8 cellular contexts compared by ENCODE assay signal in the genomic region with DNA sequence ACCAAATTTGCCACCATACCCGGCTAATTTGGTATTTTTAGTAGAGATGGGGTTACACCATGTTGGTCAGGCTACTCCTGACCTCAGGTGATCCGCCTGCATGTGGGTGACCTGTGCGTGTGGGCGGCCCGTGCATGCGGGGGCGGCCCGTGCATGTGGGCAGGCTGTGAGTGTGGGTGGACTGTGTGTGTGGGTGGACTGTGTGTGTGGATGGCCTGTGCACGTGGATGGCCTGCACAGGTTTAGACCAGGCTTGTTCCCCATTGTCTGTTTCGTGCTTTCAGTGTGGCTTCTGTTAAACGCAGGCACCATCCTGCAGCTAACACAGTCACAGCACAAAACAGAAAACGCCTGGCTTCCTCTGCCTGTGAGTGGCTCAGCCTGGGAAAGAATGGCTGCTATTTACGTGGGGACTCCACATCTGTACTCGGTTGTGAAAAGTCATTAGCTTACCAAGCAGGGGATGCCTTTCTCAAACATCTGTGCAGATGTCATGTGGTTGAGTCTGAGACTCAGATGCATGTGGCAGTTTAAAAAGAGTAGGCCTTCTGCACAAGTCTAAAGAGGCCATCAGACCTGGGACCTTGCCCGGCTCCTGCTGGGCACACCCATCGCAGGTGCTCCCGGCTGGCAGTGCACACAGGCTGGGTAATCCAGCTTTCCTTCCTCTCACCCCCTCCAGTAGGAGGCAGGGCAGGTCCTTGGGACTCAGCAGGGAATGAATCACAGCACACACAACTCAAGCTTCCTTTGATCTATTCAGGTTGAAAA.
DNase-seq lines count a peak whose midpoint lies in the region; ATAC-seq and TF ChIP-seq lines count a peak whose summit lies in the region.
"Had no signal": no experiment of that assay in that cellular context is flagged by ENCODE, and none has a peak within 500 bp of the region (broad histone marks: within the 10 kb centered on the region; RNA-seq: fewer than 3 reads in every experiment).

No MANE protein-coding gene starts in this region.

- BruUV-seq in PC-3 (replicated peaks; lab: Mats Ljungman, UMichigan): no TSS peak

- H3K36me3 ChIP-seq in PC-3 (ENCODE audit: low read depth, low read length): no peaks in the 10 kb centered on the region
- no peaks in the 10 kb centered on the region for H3K36me3 ChIP-seq in hepatocyte (replicated peaks; ENCODE audit: insufficient read depth, low read depth)
- H3K36me3 ChIP-seq: adrenal gland had no signal

- intact Hi-C loops in PC-3 (cut with micrococcal nuclease): loop anchor here (1.0 to 2.0 kb wide), 3 partner anchors 62 to 133 kb away; no protein-coding TSS in a partner anchor

- no peaks in the 10 kb centered on the region for H3K79me2 ChIP-seq in PC-3 (ENCODE audit: low read length)
- peaks cover 44% of the 10 kb centered on the region for H3K79me2 ChIP-seq in hepatocyte

- no peak overlapping the region for H3K9ac ChIP-seq in PC-3 (ENCODE audit: low read length)

- no peaks in the 10 kb centered on the region for H3K9me2 ChIP-seq in PC-3 (replicated peaks; ENCODE audit: low read length)
- no peaks in the 10 kb centered on the region for H3K9me2 ChIP-seq in hepatocyte (replicated peaks; ENCODE audit: insufficient read depth)

- H3K27me3 ChIP-seq in PC-3 (ENCODE audit: low read length) (no peaks in the 10 kb centered on the region), hepatocyte (no peaks in the 10 kb centered on the region)
- H3K27me3 ChIP-seq: adrenal gland had no signal

- TF ChIP-seq CTCF in PC-3 (conservative IDR thresholded peaks at IDR 0.05; ENCODE audit: low read depth, low read length) (peak; percentile 80), hepatocyte (IDR thresholded peaks at IDR 0.05; ENCODE audit: poor library complexity) (peak; percentile 51), GM20000 (IDR thresholded peaks at IDR 0.05; ENCODE audit: extremely low read depth, missing control alignments) (no peak)

- peak; percentile 44 for DNase-seq in HT1080 (ENCODE audit: low read depth)
- DNase-seq in PC-3: peak; percentile 86
- peak; percentile 63 for DNase-seq in hepatocyte (ENCODE audit: low spot score)
- DNase-seq in substantia nigra (lab: John Stamatoyannopoulos, UW): peak in 9 of 49 donors; percentile 15 to 59 (median 29)
- no peak for DNase-seq in GM20000 (ENCODE audit: low spot score)
- no peak for DNase-seq in NCI-H1436 (lab: John Stamatoyannopoulos, UW)

- peaks cover 25% of the 10 kb centered on the region for H3K4me1 ChIP-seq in PC-3 (ENCODE audit: insufficient read depth, low read length)
- peaks cover 17% of the 10 kb centered on the region for H3K4me1 ChIP-seq in hepatocyte (ENCODE audit: insufficient read depth)
- H3K4me1 ChIP-seq: adrenal gland had no signal

- peak; percentile 78 for ATAC-seq in PC-3
- no peak for ATAC-seq in GM19023 (IDR thresholded peaks at IDR 0.05; ENCODE audit: unreplicated experiment)

- H3K4me2 ChIP-seq in PC-3 (ENCODE audit: low read length) (peak overlapping the region; percentile 69; the same call in 1 of the 2 replicates), hepatocyte (no peak overlapping the region)

- H4K20me1 ChIP-seq in PC-3 (ENCODE audit: low read length): no peaks in the 10 kb centered on the region
- H4K20me1 ChIP-seq in hepatocyte (ENCODE audit: insufficient read depth, poor library complexity, severe bottlenecking): no peaks in the 10 kb centered on the region

- CTCF ChIA-PET in PC-3 (lab: Charles Lee): interaction anchor here (0.6 to 1.9 kb wide), 10 partner anchors 25 to 142 kb away, joined by 3 to 20 read pairs (median 4); no protein-coding TSS in a partner anchor

- H2AFZ ChIP-seq in PC-3 (ENCODE audit: low read length) (no peak overlapping the region), hepatocyte (no peak overlapping the region)

- H3K9me3 ChIP-seq in PC-3 (ENCODE audit: low read length): no peaks in the 10 kb centered on the region
- no peaks in the 10 kb centered on the region for H3K9me3 ChIP-seq in hepatocyte (ENCODE audit: low read depth)
- H3K9me3 ChIP-seq: adrenal gland had no signal

- H3F3A ChIP-seq in PC-3 (ENCODE audit: low read length, unreplicated experiment): peaks cover 8% of the 10 kb centered on the region

- 79% methylated on average over 17 of the region's 17 CpGs for WGBS in hepatocyte (ENCODE audit: low lambda C conversion rate, missing lambda C conversion rate)

- POLR2A ChIA-PET in PC-3 (lab: Charles Lee; ENCODE audit: unreplicated experiment): interaction anchor here (0.7 kb wide), 1 partner anchor 233 kb away, joined by 3 read pairs; no protein-coding TSS in a partner anchor

- H3K4me3 ChIP-seq in PC-3 (ENCODE audit: low read length) (no peak overlapping the region), hepatocyte (no peak overlapping the region)
- H3K4me3 ChIP-seq: adrenal gland had no signal

- H3K27ac ChIP-seq in PC-3 (ENCODE audit: low read length): no peak overlapping the region
- no peak overlapping the region for H3K27ac ChIP-seq in hepatocyte
- H3K27ac ChIP-seq in substantia nigra (ENCODE audit: low read depth, low read length, poor library complexity, severe bottlenecking): peak overlapping the region; percentile 72
- H3K27ac ChIP-seq: adrenal gland had no signal

Comparison
In these comparisons a context has a peak if more than half of its experiments do, and no peak if none do; other contexts are left out.
1. DNase-seq: peak in HT1080 (single experiment), PC-3 (single experiment) and hepatocyte (single experiment); none in GM20000 (single experiment) and NCI-H1436 (single experiment).